9 cellular contexts compared by ENCODE assay signal in genomic region chr3:16048435-16049318, GRCh38.
DNase-seq lines count a peak whose midpoint lies in the region; ATAC-seq and TF ChIP-seq lines count a peak whose summit lies in the region.
"Had no signal": no experiment of that assay in that cellular context is flagged by ENCODE, and none has a peak within 500 bp of the region (broad histone marks: within the 10 kb centered on the region; RNA-seq: fewer than 3 reads in every experiment).

No MANE protein-coding gene starts in this region.

- no peak overlapping the region for H3K18ac ChIP-seq in neuronal stem cell (ENCODE audit: low read length)

- no peak overlapping the region for H2BK120ac ChIP-seq in neuronal stem cell (ENCODE audit: low read depth, low read length)

- H3K79me1 ChIP-seq in neuronal stem cell (ENCODE audit: low read depth, low read length), result no peaks in the 10 kb centered on the region

- no peak overlapping the region for H2AFZ ChIP-seq in neuronal stem cell (ENCODE audit: low read length)

- H3K27me3 ChIP-seq in neuronal stem cell (ENCODE audit: control insufficient read depth in 3 of 3, insufficient read depth in 3 of 3, low read depth in 1 of 3, low read length in 3 of 3) (peaks cover 0 to 2% (median 0%) of the 10 kb centered on the region in 3 experiments), uterus (no peaks in the 10 kb centered on the region)

- no peak overlapping the region for H3K23ac ChIP-seq in neuronal stem cell (ENCODE audit: low read depth, low read length, poor library complexity)

- H3K9me3 ChIP-seq in neuronal stem cell (replicated peaks in 1 of 2; ENCODE audit: control insufficient read depth in 2 of 2, insufficient read depth in 1 of 2, low read depth in 1 of 2, low read length in 2 of 2), result no peaks in the 10 kb centered on the region
- no peaks in the 10 kb centered on the region for H3K9me3 ChIP-seq in uterus

- no peak overlapping the region for H3K4ac ChIP-seq in neuronal stem cell (ENCODE audit: low read length)

- TF ChIP-seq CTCF in uterus (IDR thresholded peaks at IDR 0.05), result peak; percentile 78 to 92 (median 84)

- no peak overlapping the region for H2BK5ac ChIP-seq in neuronal stem cell (ENCODE audit: low read length)

- H4K91ac ChIP-seq in neuronal stem cell (ENCODE audit: low read depth, low read length, poor library complexity), result no peak overlapping the region

- H3K27ac ChIP-seq in neuronal stem cell (replicated peaks; ENCODE audit: low read length), result no peak overlapping the region
- H3K27ac ChIP-seq in uterus, result no peak overlapping the region
- H3K27ac ChIP-seq: epithelial cell of prostate had no signal

- H4K8ac ChIP-seq in neuronal stem cell (ENCODE audit: low read depth, low read length), result no peak overlapping the region

- no peak overlapping the region for H3K9ac ChIP-seq in neuronal stem cell (ENCODE audit: low read depth, low read length, poor library complexity)

- DNase-seq in D341Med (ENCODE audit: low spot score) (peak; percentile 82), GM19238 (ENCODE audit: insufficient read length, low spot score) (peak; percentile 51), NCI-H774 (lab: John Stamatoyannopoulos, UW) (peak; percentile 18), fibroblast of peridontal ligament (ENCODE audit: extremely low read depth) (peak; percentile 87), neuronal stem cell (ENCODE audit: low spot score) (peak; percentile 30), uterus (peak in 1 of 2 donors; percentile 62)
- DNase-seq in activated CD8-positive, alpha-beta memory T cell treated with anti-CD3 and anti-CD28 coated beads, Interleukin-2, amount 50 U/mL, for 4 hours, result peak; percentile 22

- TF ChIP-seq POLR2A in uterus (IDR thresholded peaks at IDR 0.05), result no peak

- no peak overlapping the region for H2BK15ac ChIP-seq in neuronal stem cell (ENCODE audit: low read length)

- no peak overlapping the region for H2AK5ac ChIP-seq in neuronal stem cell (ENCODE audit: low read depth, low read length)

- no CpG with 5 or more reads among the region's 5 CpGs for WGBS in neuronal stem cell (ENCODE audit: extremely low coverage in 2 of 2, insufficient read length in 2 of 2, insufficient replicate concordance in 1 of 2), 2 donors

- H3K4me3 ChIP-seq in neuronal stem cell (ENCODE audit: low read length in 2 of 2), result no peak overlapping the region
- H3K4me3 ChIP-seq in uterus, result no peak overlapping the region

- no peak overlapping the region for H3K14ac ChIP-seq in neuronal stem cell (ENCODE audit: low read length)

- no peaks in the 10 kb centered on the region for H3K4me1 ChIP-seq in neuronal stem cell (ENCODE audit: control insufficient read depth in 2 of 2, insufficient read depth in 1 of 2, low read depth in 1 of 2, low read length in 2 of 2)
- no peaks in the 10 kb centered on the region for H3K4me1 ChIP-seq in uterus

- peak; percentile 96 for ATAC-seq in HG03139 (IDR thresholded peaks at IDR 0.05; ENCODE audit: unreplicated experiment)

- H2BK12ac ChIP-seq in neuronal stem cell (ENCODE audit: low read length), result no peak overlapping the region

- intact Hi-C loops in uterus (cut with DNase I; ENCODE audit: low total_unique reads), result loop anchor here (5.0 kb wide), 2 partner anchors 129 to 199 kb away; no protein-coding TSS in a partner anchor

- no peak overlapping the region for H3K4me2 ChIP-seq in neuronal stem cell (ENCODE audit: insufficient read depth, low read length, poor library complexity, severe bottlenecking)

- H3K36me3 ChIP-seq in neuronal stem cell (replicated peaks in 1 of 2; ENCODE audit: control insufficient read depth in 2 of 2, insufficient read depth in 2 of 2, low read length in 2 of 2) (no peaks in the 10 kb centered on the region), uterus (no peaks in the 10 kb centered on the region)
